In genomic region chr12:65532744-65533143, GRCh38 we compare ENCODE assay signal across 14 cellular contexts.
A peak's percentile ranks its signal among the peaks of the same experiment; 100 is the strongest.
DNase-seq lines count a peak whose midpoint lies in the region; ATAC-seq, FAIRE-seq and TF ChIP-seq lines count a peak whose summit lies in the region.
"Had no signal": no experiment of that assay in that cellular context is flagged by ENCODE, and none has a peak within 500 bp of the region (broad histone marks: within the 10 kb centered on the region; RNA-seq: fewer than 3 reads in every experiment).

No MANE protein-coding gene starts in this region.

- in situ Hi-C loops in transverse colon (cut with MboI; ENCODE audit: low pct_ligation_motif_present in 1 of 4, low pct_unique_long_range_greater_than_20kb in 1 of 4, low sequenced_read_pairs in 3 of 4) = no loop called here

- 62 to 65% methylated on average over 5 of the region's 5 CpGs for WGBS in lower leg skin, 2 donors
- 50 to 69% methylated on average over 1 to 5 of the region's 5 CpGs for WGBS in transverse colon (ENCODE audit: low coverage in 1 of 2), 2 donors

- dilution Hi-C loops in endothelial cell of umbilical vein (cut with MboI; ENCODE audit: extremely low pct_ligation_motif_present, low sequenced_read_pairs) = no loop called here

- H3K27me3 ChIP-seq in endothelial cell of umbilical vein (ENCODE audit: control insufficient read depth in 2 of 2, insufficient read depth in 2 of 2, low read length in 2 of 2) (no peaks in the 10 kb centered on the region), transverse colon (no peaks in the 10 kb centered on the region)
- H3K27me3 ChIP-seq: Peyer's patch, suprapubic skin had no signal

- H3K4me3 ChIP-seq in NB4 (ENCODE audit: low read depth, low read length) (no peak overlapping the region), endothelial cell of umbilical vein (replicated peaks in 1 of 3; ENCODE audit: insufficient read depth in 1 of 3, low read depth in 1 of 3, low read length in 3 of 3) (peak overlapping the region in 1 of 3 experiments; percentile 16), lower leg skin (ENCODE audit: low read depth, poor library complexity, severe bottlenecking) (no peak overlapping the region), transverse colon (no peak overlapping the region)
- H3K4me3 ChIP-seq: Peyer's patch, suprapubic skin had no signal

- FAIRE-seq in endothelial cell of umbilical vein (lab: Jason Lieb, UNC) = no peak

- intact Hi-C loops in endothelial cell of umbilical vein (cut with micrococcal nuclease) (loop anchor here (1.0 to 10.0 kb wide), 6 partner anchors 9 to 638 kb away; no protein-coding TSS in a partner anchor), lower leg skin (cut with DNase I; ENCODE audit: low total_unique reads) (no loop called here), transverse colon (cut with DNase I; ENCODE audit: low total_unique reads) (no loop called here)

- peak overlapping the region; percentile 77 for H3K9ac ChIP-seq in endothelial cell of umbilical vein (replicated peaks; ENCODE audit: extremely low read depth, insufficient read depth, low read length)

- TF ChIP-seq POLR2A in NB4 (IDR thresholded peaks at IDR 0.05; ENCODE audit: extremely low read depth, insufficient read length) (no peak), endothelial cell of umbilical vein (IDR thresholded peaks at IDR 0.05; ENCODE audit: low read depth, low read length) (no peak), lower leg skin (IDR thresholded peaks at IDR 0.05) (no peak), transverse colon (IDR thresholded peaks at IDR 0.05) (no peak)

- peak overlapping the region; percentile 71 for H2AFZ ChIP-seq in endothelial cell of umbilical vein (ENCODE audit: low read depth, low read length)

- H3K27ac ChIP-seq in endothelial cell of umbilical vein (ENCODE audit: insufficient read depth, low read depth, low read length) (peak overlapping the region; percentile 98), transverse colon (no peak overlapping the region)
- H3K27ac ChIP-seq: Peyer's patch, suprapubic skin had no signal

- H3K36me3 ChIP-seq in endothelial cell of umbilical vein (ENCODE audit: control insufficient read depth in 2 of 2, extremely low read depth in 1 of 2, insufficient read depth in 2 of 2, low read length in 2 of 2) (no peaks in the 10 kb centered on the region), transverse colon (no peaks in the 10 kb centered on the region)
- H3K36me3 ChIP-seq: Peyer's patch, suprapubic skin had no signal

- CTCF ChIA-PET in endothelial cell of umbilical vein (lab: Charles Lee) = interaction anchor here (0.9 to 4.3 kb wide), 7 partner anchors 9 to 226 kb away, joined by 3 to 23 read pairs (median 5); no protein-coding TSS in a partner anchor

- ATAC-seq in HG03469 (IDR thresholded peaks at IDR 0.05; ENCODE audit: unreplicated experiment) = no peak
- ATAC-seq: esophagus mucosa had no signal

- BruUV-seq in endothelial cell of umbilical vein (replicated peaks; lab: Mats Ljungman, UMichigan) = no TSS peak

- no peaks in the 10 kb centered on the region for H3K9me1 ChIP-seq in endothelial cell of umbilical vein (replicated peaks; ENCODE audit: control insufficient read depth, extremely low read depth, insufficient read depth, low read length)

- H3K79me2 ChIP-seq in endothelial cell of umbilical vein (ENCODE audit: control insufficient read depth, insufficient read depth, low read length) = no peaks in the 10 kb centered on the region

- no peak for TF ChIP-seq EP300 in transverse colon (IDR thresholded peaks at IDR 0.05; ENCODE audit: low read depth)

- no peaks in the 10 kb centered on the region for H4K20me1 ChIP-seq in endothelial cell of umbilical vein (replicated peaks; ENCODE audit: control insufficient read depth, extremely low read depth, insufficient read depth, low read length)

- peak; percentile 57 for DNase-seq in GF-D8 (lab: John Stamatoyannopoulos, UW)
- peak; percentile 37 for DNase-seq in NB4 (ENCODE audit: low read depth)
- peak; percentile 17 for DNase-seq in endothelial cell of umbilical vein (ENCODE audit: low read depth, low spot score)
- DNase-seq in renal cortical epithelial cell (ENCODE audit: low read depth) = peak; percentile 98
- no peak for DNase-seq in lower leg skin (ENCODE audit: low spot score in 2 of 2)
- DNase-seq in activated T-cell treated with anti-CD3 and anti-CD28 coated beads for 4 hours = no peak
- DNase-seq in transverse colon = no peak
- DNase-seq: activated CD4-positive, alpha-beta T cell treated with anti-CD3 and anti-CD28 coated beads for 4 hours; activated naive CD8-positive, alpha-beta T cell treated with anti-CD3 and anti-CD28 coated beads for 36 hours; NCI-H1092; Peyer's patch had no signal

- POLR2A ChIA-PET in endothelial cell of umbilical vein (lab: Charles Lee) = interaction anchor here (0.7 to 1.0 kb wide), 2 partner anchors 101 to 379 kb away, joined by 3 to 7 read pairs; no protein-coding TSS in a partner anchor

- TF ChIP-seq CTCF in NB4 (IDR thresholded peaks at IDR 0.05; ENCODE audit: low read depth, low read length) (no peak), endothelial cell of umbilical vein (IDR thresholded peaks at IDR 0.05; ENCODE audit: extremely low read depth in 1 of 2, insufficient read depth in 1 of 2, low read depth in 1 of 2, low read length in 2 of 2) (no peak), lower leg skin (IDR thresholded peaks at IDR 0.05) (no peak), transverse colon (IDR thresholded peaks at IDR 0.05) (no peak)

- H3K9me3 ChIP-seq in endothelial cell of umbilical vein (replicated peaks; ENCODE audit: control insufficient read depth, insufficient read depth, low read length) (no peaks in the 10 kb centered on the region), transverse colon (no peaks in the 10 kb centered on the region)
- H3K9me3 ChIP-seq: Peyer's patch had no signal

- H3K4me1 ChIP-seq in endothelial cell of umbilical vein (ENCODE audit: control insufficient read depth, extremely low read depth, insufficient read depth, low read length) (peaks cover 60% of the 10 kb centered on the region), transverse colon (no peaks in the 10 kb centered on the region)
- H3K4me1 ChIP-seq: Peyer's patch had no signal

- H3K4me2 ChIP-seq in endothelial cell of umbilical vein (ENCODE audit: insufficient read depth, low read length) = peak overlapping the region; percentile 60

TF ChIP-seq in endothelial cell of umbilical vein, 7 proteins besides CTCF, POLR2A, EP300 and RAD21:
- TF ChIP-seq JUN (IDR thresholded peaks at IDR 0.05; ENCODE audit: borderline replicate concordance, insufficient read depth, insufficient read length, low read depth) = no peak
- no peak for TF ChIP-seq GATA2 (IDR thresholded peaks at IDR 0.05; ENCODE audit: insufficient read depth, insufficient read length, low read depth, low read length)
- TF ChIP-seq MYC (IDR thresholded peaks at IDR 0.05; ENCODE audit: low read depth, low read length) = no peak
- no peak for TF ChIP-seq FOS (IDR thresholded peaks at IDR 0.05; ENCODE audit: borderline replicate concordance, insufficient read depth, low read length)
- no peak for TF ChIP-seq EZH2 (IDR thresholded peaks at IDR 0.05; ENCODE audit: borderline replicate concordance, low read depth, low read length, severe bottlenecking)
- no peak for TF ChIP-seq POLR2AphosphoS5 (IDR thresholded peaks at IDR 0.05; ENCODE audit: insufficient read depth, low read depth, low read length)
- no peak for TF ChIP-seq MAX (IDR thresholded peaks at IDR 0.05; ENCODE audit: insufficient read depth, insufficient read length)

Comparison
In these comparisons a context has a peak if more than half of its experiments do, and no peak if none do; other contexts are left out.
1. DNase-seq: peak in GF-D8 (single experiment), NB4 (single experiment), endothelial cell of umbilical vein (single experiment) and renal cortical epithelial cell (single experiment); none in lower leg skin (0 of 2), activated T-cell treated with anti-CD3 and anti-CD28 coated beads for 4 hours (single experiment) and transverse colon (single experiment).